1 cellular context compared by ENCODE assay signal in genomic region chr19:55447421-55448174, GRCh38.
TF ChIP-seq lines count a peak whose summit lies in the region.

No MANE protein-coding gene starts in this region.

TF ChIP-seq in K562, 482 proteins besides CTCF, POLR2A, EP300 and RAD21 (continued from another document):
- no peak for TF ChIP-seq GTF3C2 (IDR thresholded peaks at IDR 0.05; ENCODE audit: borderline replicate concordance, extremely low read depth, insufficient read length)
- TF ChIP-seq POLR2AphosphoS2 (IDR thresholded peaks at IDR 0.05; ENCODE audit: low read length): no peak
- no peak for TF ChIP-seq HES1 (IDR thresholded peaks at IDR 0.05; ENCODE audit: low read depth)
- TF ChIP-seq XRCC3 (IDR thresholded peaks at IDR 0.05): no peak
- no peak for TF ChIP-seq RFX5 (IDR thresholded peaks at IDR 0.05; ENCODE audit: low read depth, low read length)
- peak; percentile 44 for TF ChIP-seq RBM25 (IDR thresholded peaks at IDR 0.05; ENCODE audit: low read depth, low read length, severe bottlenecking)
